Comparison of ENCODE assay signal across 8 cellular contexts in genomic region chr18:77057043-77057442, GRCh38.
DNase-seq lines count a peak whose midpoint lies in the region; ATAC-seq and TF ChIP-seq lines count a peak whose summit lies in the region.

No MANE protein-coding gene starts in this region.

- H3K36me3 ChIP-seq in CD4-positive, CD25-positive, alpha-beta regulatory T cell (ENCODE audit: control insufficient read depth, insufficient read depth, low read length), result peaks cover 3% of the 10 kb centered on the region

- no peaks in the 10 kb centered on the region for H3K27me3 ChIP-seq in CD4-positive, CD25-positive, alpha-beta regulatory T cell (ENCODE audit: control insufficient read depth, insufficient read depth, low read length)

- no peak for TF ChIP-seq CTCF in coronary artery (IDR thresholded peaks at IDR 0.05)

- peak overlapping the region; percentile 90 to 98 (median 94) for H3K27ac Mint-ChIP-seq in CD4-positive, CD25-positive, alpha-beta regulatory T cell
- H3K27ac Mint-ChIP-seq in natural killer cell treated with Interleukin-12 subunit alpha and Interleukin-12 subunit beta and Interleukin-15 and Interleukin-18, amount 100 ng/mL, for 72 hours, result peak overlapping the region; percentile 92 to 93

- no peak for ATAC-seq in CD4-positive, CD25-positive, alpha-beta regulatory T cell (ENCODE audit: low read depth in 2 of 2)
- ATAC-seq in natural killer cell treated with Interleukin-12 subunit alpha and Interleukin-12 subunit beta and Interleukin-15 and Interleukin-18, amount 100 ng/mL, for 72 hours, result no peak
- ATAC-seq in GM19397 (IDR thresholded peaks at IDR 0.05; ENCODE audit: unreplicated experiment) (no peak), GM18907 (IDR thresholded peaks at IDR 0.05; ENCODE audit: unreplicated experiment) (no peak)

- no peaks in the 10 kb centered on the region for H3K9me3 Mint-ChIP-seq in CD4-positive, CD25-positive, alpha-beta regulatory T cell
- H3K9me3 Mint-ChIP-seq in natural killer cell treated with Interleukin-12 subunit alpha and Interleukin-12 subunit beta and Interleukin-15 and Interleukin-18, amount 100 ng/mL, for 72 hours, result no peaks in the 10 kb centered on the region

- H3K9me3 ChIP-seq in CD4-positive, CD25-positive, alpha-beta regulatory T cell (ENCODE audit: control insufficient read depth in 2 of 2, low read length in 2 of 2), result no peaks in the 10 kb centered on the region

- no peak for DNase-seq in CD4-positive, CD25-positive, alpha-beta regulatory T cell
- DNase-seq in NCI-H1092 treated with DMSO at 0.1 percent for 48 hours (lab: John Stamatoyannopoulos, UW), result peak; percentile 36
- no peak for DNase-seq in coronary artery (ENCODE audit: low spot score)
- no peak for DNase-seq in natural killer cell treated with Interleukin-12 subunit alpha and Interleukin-12 subunit beta and Interleukin-15 and Interleukin-18, amount 100 ng/mL, for 72 hours (ENCODE audit: low spot score)
- no peak for DNase-seq in activated gamma-delta T cell (lab: John Stamatoyannopoulos, UW)
- no peak for DNase-seq in NCI-H526 (lab: John Stamatoyannopoulos, UW)

- no peak overlapping the region for H3K4me3 ChIP-seq in CD4-positive, CD25-positive, alpha-beta regulatory T cell (ENCODE audit: low read depth, low read length)
- H3K4me3 ChIP-seq in coronary artery, result no peak overlapping the region

- H3K36me3 Mint-ChIP-seq in CD4-positive, CD25-positive, alpha-beta regulatory T cell, result peaks cover 14% of the 10 kb centered on the region
- peaks cover 6% of the 10 kb centered on the region for H3K36me3 Mint-ChIP-seq in natural killer cell treated with Interleukin-12 subunit alpha and Interleukin-12 subunit beta and Interleukin-15 and Interleukin-18, amount 100 ng/mL, for 72 hours

- peaks cover 19 to 84% (median 56%) of the 10 kb centered on the region in 4 donors for H3K4me1 Mint-ChIP-seq in CD4-positive, CD25-positive, alpha-beta regulatory T cell
- H3K4me1 Mint-ChIP-seq in natural killer cell treated with Interleukin-12 subunit alpha and Interleukin-12 subunit beta and Interleukin-15 and Interleukin-18, amount 100 ng/mL, for 72 hours (ENCODE audit: low read depth in 2 of 2), result peaks cover 69 to 70% of the 10 kb centered on the region in 2 donors

- peak overlapping the region; percentile 14 to 82 (median 47) for H3K4me3 Mint-ChIP-seq in CD4-positive, CD25-positive, alpha-beta regulatory T cell
- H3K4me3 Mint-ChIP-seq in natural killer cell treated with Interleukin-12 subunit alpha and Interleukin-12 subunit beta and Interleukin-15 and Interleukin-18, amount 100 ng/mL, for 72 hours, result peak overlapping the region; percentile 87

- H3K27me3 Mint-ChIP-seq in CD4-positive, CD25-positive, alpha-beta regulatory T cell, result no peaks in the 10 kb centered on the region
- H3K27me3 Mint-ChIP-seq in natural killer cell treated with Interleukin-12 subunit alpha and Interleukin-12 subunit beta and Interleukin-15 and Interleukin-18, amount 100 ng/mL, for 72 hours, result no peaks in the 10 kb centered on the region

- H3K27ac ChIP-seq in CD4-positive, CD25-positive, alpha-beta regulatory T cell (ENCODE audit: insufficient read depth, low read length, poor library complexity, severe bottlenecking), result peak overlapping the region; percentile 91
- H3K27ac ChIP-seq in coronary artery, result peak overlapping the region; percentile 58 to 87

- peaks cover 91% of the 10 kb centered on the region for H3K4me1 ChIP-seq in CD4-positive, CD25-positive, alpha-beta regulatory T cell (ENCODE audit: control insufficient read depth, insufficient read depth, low read length, poor library complexity, severe bottlenecking)
